In genomic region chr2:190564838-190565237, GRCh38 we compare ENCODE assay signal across 9 cellular contexts.
"Had no signal": no experiment of that assay in that cellular context is flagged by ENCODE, and none has a peak within 500 bp of the region (broad histone marks: within the 10 kb centered on the region; RNA-seq: fewer than 3 reads in every experiment).

No MANE protein-coding gene starts in this region.

- H2AFZ ChIP-seq: GM23248 had no signal

- DNase-seq: GM23248, GOT3, H7, HFFc6 had no signal

- ATAC-seq: HCT116, HepG2 had no signal

- H3K4me1 ChIP-seq: HAP-1 had no signal

- FAIRE-seq: HepG2 had no signal

- H3K27me3 Mint-ChIP-seq: IgD-negative memory B cell had no signal

- H3K36me3 ChIP-seq: HAP-1 had no signal

- H3K4me3 ChIP-seq: GM23248, HAP-1 had no signal

- H3K27ac ChIP-seq: GM23248, HL-60 had no signal

- H3K4me3 Mint-ChIP-seq: HFFc6, IgD-negative memory B cell had no signal

- H3K27ac Mint-ChIP-seq: HFFc6 had no signal

- H3K9ac ChIP-seq: GM23248 had no signal
